In genomic region chr9:93662016-93662638, GRCh38 we compare ENCODE assay signal across 28 cellular contexts.
"Had no signal": no experiment of that assay in that cellular context is flagged by ENCODE, and none has a peak within 500 bp of the region (broad histone marks: within the 10 kb centered on the region; RNA-seq: fewer than 3 reads in every experiment).

No MANE protein-coding gene starts in this region.

- H3K27ac ChIP-seq: ascending aorta, cardiac muscle cell, WERI-Rb-1 had no signal

- H3K27me3 ChIP-seq: ascending aorta, cardiac muscle cell had no signal

- H3K36me3 ChIP-seq: cardiac muscle cell had no signal

- ATAC-seq: activated CD4-positive, alpha-beta T cell treated with anti-CD3 and anti-CD28 coated beads for 36 hours; activated CD4-positive, CD25-positive, alpha-beta regulatory T cell treated with anti-CD3 and anti-CD28 coated beads, Interleukin-2, amount 50 U/mL, for 24 hours; activated CD8-positive, alpha-beta memory T cell treated with anti-CD3 and anti-CD28 coated beads, Interleukin-2, amount 10 ng/mL, durations not matched to agents 7 days and 5 days; activated CD8-positive, alpha-beta T cell treated with anti-CD3 and anti-CD28 coated beads, Interleukin-2, amount 10 ng/mL, durations not matched to agents 7 days and 5 days; activated naive CD8-positive, alpha-beta T cell treated with anti-CD3 and anti-CD28 coated beads, Interleukin-2, amount 50 U/mL, for 24 hours; WTC11 had no signal

- DNase-seq: activated CD4-positive, alpha-beta memory T cell treated with anti-CD3 and anti-CD28 coated beads, Interleukin-2, amount 10 ng/mL, durations not matched to agents 7 days and 5 days; activated CD4-positive, alpha-beta T cell treated with anti-CD3 and anti-CD28 coated beads for 1 hour; activated CD4-positive, alpha-beta T cell treated with anti-CD3 and anti-CD28 coated beads for 36 hours; activated CD4-positive, alpha-beta T cell treated with anti-CD3 and anti-CD28 coated beads for 48 hours; activated CD4-positive, alpha-beta T cell treated with anti-CD3 and anti-CD28 coated beads, Interleukin-2, amount 10 ng/mL, durations not matched to agents 7 days and 5 days; activated CD4-positive, alpha-beta T cell treated with anti-CD3 and anti-CD28 coated beads, Interleukin-2, amount 50 U/mL, for 48 hours; activated CD4-positive, CD25-positive, alpha-beta regulatory T cell; activated CD8-positive, alpha-beta memory T cell treated with anti-CD3 and anti-CD28 coated beads for 24 hours; activated CD8-positive, alpha-beta memory T cell treated with anti-CD3 and anti-CD28 coated beads, Interleukin-2, amount 10 ng/mL, durations not matched to agents 7 days and 5 days; activated CD8-positive, alpha-beta memory T cell treated with anti-CD3 and anti-CD28 coated beads, Interleukin-2, amount 50 U/mL, for 48 hours; activated CD8-positive, alpha-beta T cell treated with anti-CD3 and anti-CD28 coated beads, Interleukin-2, amount 10 ng/mL, durations not matched to agents 7 days and 5 days; activated effector memory CD4-positive, alpha-beta T cell treated with Interleukin-2 at 50 U/mL for 16 hours; activated gamma-delta T cell; activated naive CD4-positive, alpha-beta T cell treated with Interleukin-2 at 50 U/mL for 16 hours; activated naive CD8-positive, alpha-beta T cell treated with anti-CD3 and anti-CD28 coated beads, Interleukin-2, amount 50 U/mL, for 24 hours; activated T-cell treated with anti-CD3 and anti-CD28 coated beads, Interleukin-2, amount 50 U/mL, for 24 hours; activated T-cell treated with anti-CD3 and anti-CD28 coated beads, Interleukin-2, amount 50 U/mL, for 48 hours; amygdala; anterior cingulate cortex; caudate nucleus; cerebellar nuclear complex; T-helper 1 cell; T-helper 9 cell; WERI-Rb-1 had no signal

- H3K4me1 ChIP-seq: ascending aorta had no signal

- H3K4me3 ChIP-seq: ascending aorta, cardiac muscle cell had no signal

- H3K9me3 ChIP-seq: ascending aorta had no signal
